ENCODE assay signal across 14 cellular contexts in genomic region chr1:53362270-53362669, GRCh38.
"Had no signal": no experiment of that assay in that cellular context is flagged by ENCODE, and none has a peak within 500 bp of the region (broad histone marks: within the 10 kb centered on the region; RNA-seq: fewer than 3 reads in every experiment).

No MANE protein-coding gene starts in this region.

- H3K9me3 ChIP-seq: thyroid gland had no signal

- H3K4me1 Mint-ChIP-seq: immature natural killer cell; stimulated activated effector memory CD8-positive, alpha-beta T cell treated with anti-CD3 and anti-CD28 coated beads, Interleukin-12 subunit alpha, Interleukin-12 subunit beta, amount 100 ng/mL, for 72 hours had no signal

- H3K9me3 Mint-ChIP-seq: activated naive CD4-positive, alpha-beta T cell treated with anti-CD3 and anti-CD28 coated beads for 36 hours; activated T-helper 1 cell treated with anti-CD3 and anti-CD28 coated beads, Interleukin-12 subunit alpha, Interleukin-12 subunit beta, Interleukin-2, Interleukin-4 antibody, amounts not matched to agents 30 ng/mL and 10 ng/mL and 1 ng/mL, durations not matched to agents 14 hours and 24 hours and 36 hours; stimulated activated effector memory CD8-positive, alpha-beta T cell treated with anti-CD3 and anti-CD28 coated beads, Interleukin-12 subunit alpha, Interleukin-12 subunit beta, amount 100 ng/mL, for 72 hours had no signal

- H3K36me3 Mint-ChIP-seq: immature natural killer cell; stimulated activated effector memory CD8-positive, alpha-beta T cell treated with anti-CD3 and anti-CD28 coated beads, Interleukin-12 subunit alpha, Interleukin-12 subunit beta, amount 100 ng/mL, for 72 hours had no signal

- DNase-seq: activated CD4-positive, alpha-beta T cell treated with anti-CD3 and anti-CD28 coated beads for 1 hour; activated CD4-positive, alpha-beta T cell treated with anti-CD3 and anti-CD28 coated beads, Interleukin-2, amount 50 U/mL, for 48 hours; activated naive CD4-positive, alpha-beta T cell treated with anti-CD3 and anti-CD28 coated beads for 36 hours; central memory CD4-positive, alpha-beta T cell; erythroblast; immature natural killer cell; left colon; retina; SIG-M5; T-helper 17 cell; thyroid gland had no signal

- H3K4me3 ChIP-seq: skin epidermis, thyroid gland had no signal

- H3K27me3 Mint-ChIP-seq: T-helper 17 cell had no signal

- H3K36me3 ChIP-seq: thyroid gland had no signal

- ATAC-seq: left colon; stimulated activated effector memory CD8-positive, alpha-beta T cell treated with anti-CD3 and anti-CD28 coated beads, Interleukin-12 subunit alpha, Interleukin-12 subunit beta, amount 100 ng/mL, for 72 hours; T-helper 17 cell had no signal

- H3K27ac ChIP-seq: skin epidermis, thyroid gland had no signal

- H3K27ac Mint-ChIP-seq: activated naive CD4-positive, alpha-beta T cell treated with anti-CD3 and anti-CD28 coated beads for 36 hours; immature natural killer cell; stimulated activated effector memory CD8-positive, alpha-beta T cell treated with anti-CD3 and anti-CD28 coated beads, Interleukin-12 subunit alpha, Interleukin-12 subunit beta, amount 100 ng/mL, for 72 hours; T-helper 17 cell had no signal

- H3K4me3 Mint-ChIP-seq: activated naive CD4-positive, alpha-beta T cell treated with anti-CD3 and anti-CD28 coated beads for 36 hours; activated T-helper 1 cell treated with anti-CD3 and anti-CD28 coated beads, Interleukin-12 subunit alpha, Interleukin-12 subunit beta, Interleukin-2, Interleukin-4 antibody, amounts not matched to agents 30 ng/mL and 10 ng/mL and 1 ng/mL, durations not matched to agents 14 hours and 24 hours and 36 hours; immature natural killer cell; stimulated activated effector memory CD8-positive, alpha-beta T cell treated with anti-CD3 and anti-CD28 coated beads, Interleukin-12 subunit alpha, Interleukin-12 subunit beta, amount 100 ng/mL, for 72 hours; T-helper 17 cell had no signal
